8 cellular contexts compared by ENCODE assay signal in the genomic region with DNA sequence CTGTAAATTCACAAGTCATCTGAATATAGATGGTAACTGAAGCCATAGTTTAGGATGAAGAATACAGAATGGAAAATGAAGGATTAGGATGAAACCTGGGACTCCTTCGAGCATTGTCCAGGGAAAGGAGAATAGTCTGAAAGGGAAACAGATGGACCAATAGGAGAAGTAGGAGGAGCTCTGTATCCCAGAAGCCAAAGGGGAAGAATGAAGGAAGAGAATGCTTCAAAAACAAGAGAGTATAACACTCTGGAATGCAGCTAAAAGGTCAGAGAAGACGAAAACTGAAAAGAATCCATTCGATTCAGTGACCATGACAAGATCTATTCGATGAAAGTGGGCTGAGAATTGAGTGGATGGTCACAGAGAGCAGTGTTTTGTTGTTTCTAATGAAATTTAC. TPM values are rescaled to one million over a fixed set of nuclear protein-coding genes. Genes with fewer than 3 reads are reported as not detected.
A peak's percentile ranks its signal among the peaks of the same experiment; 100 is the strongest.
DNase-seq lines count a peak whose midpoint lies in the region; ATAC-seq and TF ChIP-seq lines count a peak whose summit lies in the region.

No MANE protein-coding gene starts in this region.

- peak overlapping the region; percentile 88 to 97 for H3K27ac ChIP-seq in thoracic aorta

- DNase-seq in NAMALWA (ENCODE audit: low spot score) = peak; percentile 4
- peak; percentile 70 to 78 for DNase-seq in T47D (ENCODE audit: low read depth in 1 of 2, low spot score in 1 of 2)
- DNase-seq in left kidney (ENCODE audit: low read depth, low spot score) = peak; percentile 44
- no peak for DNase-seq in thoracic aorta (ENCODE audit: low spot score)

- H3K9ac ChIP-seq in ES-I3 (ENCODE audit: low read depth, low read length) = peak overlapping the region; percentile 86

- no peaks in the 10 kb centered on the region for H3K27me3 ChIP-seq in thoracic aorta (replicated peaks; ENCODE audit: insufficient read depth)

- H3K9me3 ChIP-seq in ES-I3 (ENCODE audit: control insufficient read depth, insufficient read depth, low read length) (no peaks in the 10 kb centered on the region), thoracic aorta (no peaks in the 10 kb centered on the region)

- peak overlapping the region; percentile 98 for H3K4me3 ChIP-seq in thoracic aorta

- ATAC-seq in thoracic aorta (ENCODE audit: insufficient number of reproducible peaks, low FRiP score, low read depth) = no peak
- ATAC-seq in HG03175 (IDR thresholded peaks at IDR 0.05; ENCODE audit: unreplicated experiment) = no peak
- no peak for ATAC-seq in HG03442 (IDR thresholded peaks at IDR 0.05; ENCODE audit: unreplicated experiment)
- no peak for ATAC-seq in HG02763 (IDR thresholded peaks at IDR 0.05; ENCODE audit: unreplicated experiment)

- TF ChIP-seq CTCF in thoracic aorta (IDR thresholded peaks at IDR 0.05) = no peak

- in situ Hi-C loops in T47D (cut with HindIII; ENCODE audit: low pct_unique_long_range_greater_than_20kb, low sequenced_read_pairs) = no loop called here

- peaks cover 7% of the 10 kb centered on the region for H3K4me1 ChIP-seq in ES-I3 (ENCODE audit: insufficient read depth, low read length)
- peaks cover 15 to 31% of the 10 kb centered on the region in 2 donors for H3K4me1 ChIP-seq in thoracic aorta (ENCODE audit: control insufficient read depth in 1 of 2, low read depth in 2 of 2)

- H3K36me3 ChIP-seq in ES-I3 (ENCODE audit: insufficient read depth, low read length) = no peaks in the 10 kb centered on the region
- H3K36me3 ChIP-seq in thoracic aorta = peaks cover 5% of the 10 kb centered on the region

RNA-seq across cellular contexts. Expression of gene GMFB, which starts 1.0 kb away (rescaled TPM):
- total RNA-seq in thoracic aorta = 10 to 100 TPM; 22.9 to 47.1 TPM

RNA-seq across cellular contexts. Expression of gene CGRRF1, which starts 21.9 kb away (rescaled TPM):
- 10 to 100 TPM; 15.2 to 42.2 TPM for total RNA-seq in thoracic aorta

RNA-seq across cellular contexts. Expression of gene CNIH1, which starts 46.6 kb away (rescaled TPM):
- total RNA-seq in thoracic aorta = 100 to 1,000 TPM; 128 to 142 TPM
